In the genomic region with DNA sequence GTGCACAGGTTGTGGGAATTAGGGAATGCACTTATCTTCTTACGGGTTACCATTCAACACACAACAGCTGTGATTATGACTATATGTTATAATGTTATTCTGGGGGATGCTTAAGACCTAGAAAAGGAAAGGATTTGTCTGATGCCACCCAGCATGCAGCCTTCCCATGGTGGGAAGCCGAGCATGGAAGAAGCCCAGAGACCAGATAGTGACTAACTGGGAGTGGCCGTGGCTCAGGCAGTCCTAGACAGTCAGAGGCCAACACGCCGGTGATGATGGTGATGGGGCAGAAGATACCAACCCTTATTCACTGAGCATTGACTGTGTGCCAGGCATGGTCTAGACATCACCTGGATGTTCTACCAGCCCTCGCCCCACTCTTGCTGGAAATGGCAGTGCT, we compare ENCODE assay signal across 16 cellular contexts. TPM values are rescaled to one million over a fixed set of nuclear protein-coding genes. Genes with fewer than 3 reads are reported as not detected.
DNase-seq lines count a peak whose midpoint lies in the region; ATAC-seq and TF ChIP-seq lines count a peak whose summit lies in the region.
"Had no signal": no experiment of that assay in that cellular context is flagged by ENCODE, and none has a peak within 500 bp of the region (broad histone marks: within the 10 kb centered on the region; RNA-seq: fewer than 3 reads in every experiment).

No MANE protein-coding gene starts in this region.

- peaks cover under 1% of the 10 kb centered on the region for H3K27me3 ChIP-seq in neutrophil

- DNase-seq in immature natural killer cell (no peak), SIG-M5 (lab: John Stamatoyannopoulos, UW) (no peak), T-cell (no peak)
- no peak for DNase-seq in stimulated activated naive CD8-positive, alpha-beta T cell treated with anti-CD3 and anti-CD28 coated beads, Interleukin-15, amount 100 ng/mL, for 72 hours
- DNase-seq: CD8-positive, alpha-beta T cell; DMS79; HCEC 1CT; NCI-H1436; NCI-H2029 treated with DMSO at 0.1 percent for 48 hours; NCI-H2171 treated with DMSO at 0.1 percent for 48 hours; NCI-H774 had no signal

- H3K9me3 Mint-ChIP-seq in IgD-negative memory B cell (no peaks in the 10 kb centered on the region), immature natural killer cell (no peaks in the 10 kb centered on the region), T-cell (no peaks in the 10 kb centered on the region)
- no peaks in the 10 kb centered on the region for H3K9me3 Mint-ChIP-seq in stimulated activated naive CD8-positive, alpha-beta T cell treated with anti-CD3 and anti-CD28 coated beads, Interleukin-15, amount 100 ng/mL, for 72 hours
- H3K9me3 Mint-ChIP-seq: CD8-positive, alpha-beta T cell had no signal

- no peaks in the 10 kb centered on the region for H3K27me3 Mint-ChIP-seq in IgD-negative memory B cell
- H3K27me3 Mint-ChIP-seq in immature natural killer cell (ENCODE audit: low read depth in 3 of 3): peaks cover 0 to 4% (median 0%) of the 10 kb centered on the region in 3 donors
- peaks cover 56% of the 10 kb centered on the region for H3K27me3 Mint-ChIP-seq in stimulated activated naive CD8-positive, alpha-beta T cell treated with anti-CD3 and anti-CD28 coated beads, Interleukin-15, amount 100 ng/mL, for 72 hours
- peaks cover 6 to 14% of the 10 kb centered on the region in 2 donors for H3K27me3 Mint-ChIP-seq in T-cell

- no peaks in the 10 kb centered on the region for H3K9me3 ChIP-seq in neutrophil

- peaks cover 8% of the 10 kb centered on the region for H3K36me3 ChIP-seq in neutrophil

- H3K4me1 Mint-ChIP-seq in IgD-negative memory B cell (peaks cover 72 to 90% (median 89%) of the 10 kb centered on the region in 3 donors), immature natural killer cell (peaks cover 96 to 100% of the 10 kb centered on the region in 2 donors), T-cell (peaks cover 18 to 56% (median 36%) of the 10 kb centered on the region in 3 donors)
- peaks cover 14% of the 10 kb centered on the region for H3K4me1 Mint-ChIP-seq in stimulated activated naive CD8-positive, alpha-beta T cell treated with anti-CD3 and anti-CD28 coated beads, Interleukin-15, amount 100 ng/mL, for 72 hours

- CTCF ChIA-PET in T-cell (lab: Charles Lee): no interaction called here

- peaks cover 66 to 71% of the 10 kb centered on the region in 2 experiments for H3K4me1 ChIP-seq in neutrophil (ENCODE audit: control insufficient read depth in 1 of 2, insufficient read depth in 1 of 2, low read depth in 1 of 2, low read length in 1 of 2)

- H3K36me3 Mint-ChIP-seq in IgD-negative memory B cell (peaks cover 2% of the 10 kb centered on the region), immature natural killer cell (no peaks in the 10 kb centered on the region), T-cell (no peaks in the 10 kb centered on the region)
- H3K36me3 Mint-ChIP-seq: CD8-positive, alpha-beta T cell had no signal

- peak overlapping the region in 1 of 2 experiments; percentile 26 for H3K4me3 ChIP-seq in neutrophil (ENCODE audit: low read depth in 1 of 2, low read length in 1 of 2)

- POLR2A ChIA-PET in T-cell (lab: Charles Lee): no interaction called here

- no peak for ATAC-seq in HG03139 (IDR thresholded peaks at IDR 0.05; ENCODE audit: unreplicated experiment)
- no peak for ATAC-seq in stimulated activated naive CD8-positive, alpha-beta T cell treated with anti-CD3 and anti-CD28 coated beads, Interleukin-15, amount 100 ng/mL, for 72 hours
- ATAC-seq in T-cell (replicated peaks in 1 of 4): no peak
- ATAC-seq: CD8-positive, alpha-beta T cell had no signal

- H3K27ac Mint-ChIP-seq in IgD-negative memory B cell (peak overlapping the region in 2 of 3 donors; percentile 85 to 89), immature natural killer cell (peak overlapping the region; percentile 36 to 76 (median 69)), T-cell (no peak overlapping the region)
- no peak overlapping the region for H3K27ac Mint-ChIP-seq in stimulated activated naive CD8-positive, alpha-beta T cell treated with anti-CD3 and anti-CD28 coated beads, Interleukin-15, amount 100 ng/mL, for 72 hours
- H3K27ac Mint-ChIP-seq: CD8-positive, alpha-beta T cell had no signal

- TF ChIP-seq CTCF in neutrophil (IDR thresholded peaks at IDR 0.05): no peak

- H3K27ac ChIP-seq in neutrophil: peak overlapping the region; percentile 99

- H3K4me3 Mint-ChIP-seq in IgD-negative memory B cell (peak overlapping the region in 3 of 4 donors; percentile 37 to 81 (median 71)), immature natural killer cell (peak overlapping the region in 4 of 5 donors; percentile 10 to 66 (median 48)), T-cell (no peak overlapping the region)
- H3K4me3 Mint-ChIP-seq in stimulated activated naive CD8-positive, alpha-beta T cell treated with anti-CD3 and anti-CD28 coated beads, Interleukin-15, amount 100 ng/mL, for 72 hours: no peak overlapping the region
- H3K4me3 Mint-ChIP-seq: CD8-positive, alpha-beta T cell had no signal

RNA-seq across cellular contexts. Expression of a gene that starts 35.9 kb away (rescaled TPM):
- 31.0 TPM for polyA plus RNA-seq in IgD-negative memory B cell
- 10 to 100 TPM; 24.0 to 41.8 (median 25.3) TPM for polyA plus RNA-seq in immature natural killer cell
- total RNA-seq in T-cell: 1 to 10 TPM; 1.8 to 3.5 (median 2.8) TPM
- total RNA-seq: G401, NCI-H460 had no signal

Comparison
In these comparisons a context has a peak if more than half of its experiments do, and no peak if none do; other contexts are left out.
1. H3K27ac Mint-ChIP-seq: peak in IgD-negative memory B cell (2 of 3) and immature natural killer cell (6 of 6); none in stimulated activated naive CD8-positive, alpha-beta T cell treated with anti-CD3 and anti-CD28 coated beads, Interleukin-15, amount 100 ng/mL, for 72 hours (0 of 2) and T-cell (0 of 2).
2. H3K4me3 Mint-ChIP-seq: peak in IgD-negative memory B cell (3 of 4) and immature natural killer cell (4 of 5); none in stimulated activated naive CD8-positive, alpha-beta T cell treated with anti-CD3 and anti-CD28 coated beads, Interleukin-15, amount 100 ng/mL, for 72 hours (0 of 2) and T-cell (0 of 3).